14 cellular contexts compared by ENCODE assay signal in genomic region chr20:17749979-17750721, GRCh38. TPM values are rescaled to one million over a fixed set of nuclear protein-coding genes. Genes with fewer than 3 reads are reported as not detected.
DNase-seq lines count a peak whose midpoint lies in the region; ATAC-seq and TF ChIP-seq lines count a peak whose summit lies in the region.
"Had no signal": no experiment of that assay in that cellular context is flagged by ENCODE, and none has a peak within 500 bp of the region (broad histone marks: within the 10 kb centered on the region; RNA-seq: fewer than 3 reads in every experiment).

No MANE protein-coding gene starts in this region.

- in situ Hi-C loops in GM23248 (cut with MboI), result no loop called here
- in situ Hi-C loops in gastrocnemius medialis (cut with MboI; ENCODE audit: low sequenced_read_pairs in 4 of 4), result loop anchor here in 1 of 4 donors (25.0 kb wide), 1 partner anchor 88 kb away; no protein-coding TSS in a partner anchor

- DNase-seq in GM23248, result peak; percentile 69
- peak; percentile 16 for DNase-seq in epithelial cell of esophagus (ENCODE audit: low read depth)
- peak; percentile 63 for DNase-seq in left lobe of liver (ENCODE audit: low spot score)
- DNase-seq in gastrocnemius medialis, result peak; percentile 36 to 53
- DNase-seq in pons (ENCODE audit: low spot score), result no peak
- DNase-seq in WERI-Rb-1, result no peak
- DNase-seq in type B pancreatic cell (ENCODE audit: extremely low spot score, unreplicated experiment), result no peak
- no peak for DNase-seq in kidney tubule cell (ENCODE audit: low spot score)
- DNase-seq: DMS79 treated with DMSO at 0.1 percent for 48 hours, naive B cell, NCI-H1436 treated with DMSO at 0.1 percent for 48 hours, NCI-H69, SHP77 had no signal

- no peaks in the 10 kb centered on the region for H3K9me3 ChIP-seq in GM23248 (ENCODE audit: low read depth)
- no peaks in the 10 kb centered on the region for H3K9me3 ChIP-seq in gastrocnemius medialis
- H3K9me3 ChIP-seq in WERI-Rb-1 (ENCODE audit: severe bottlenecking), result no peaks in the 10 kb centered on the region

- no peak overlapping the region for H2AFZ ChIP-seq in GM23248

- WGBS in GM23248 (ENCODE audit: low coverage in 1 of 2, low lambda C conversion rate in 2 of 2, missing lambda C conversion rate in 2 of 2), 2 experiments, result 47% methylated on average over 13 to 15 of the region's 15 CpGs

- H3K27me3 Mint-ChIP-seq in type B pancreatic cell, result peaks cover 11% of the 10 kb centered on the region

- H3F3A ChIP-seq in GM23248 (ENCODE audit: insufficient read depth), result peaks cover 11% of the 10 kb centered on the region

- no peaks in the 10 kb centered on the region for H3K9me2 ChIP-seq in GM23248 (ENCODE audit: insufficient read depth)

- H3K4me2 ChIP-seq in GM23248 (ENCODE audit: unreplicated experiment), result no peak overlapping the region

- H3K36me3 ChIP-seq in GM23248 (ENCODE audit: low read depth) (no peaks in the 10 kb centered on the region), gastrocnemius medialis (no peaks in the 10 kb centered on the region), WERI-Rb-1 (no peaks in the 10 kb centered on the region)

- H3K27me3 ChIP-seq in GM23248 (replicated peaks; ENCODE audit: insufficient read depth), result peaks cover 13% of the 10 kb centered on the region
- no peaks in the 10 kb centered on the region for H3K27me3 ChIP-seq in gastrocnemius medialis
- no peaks in the 10 kb centered on the region for H3K27me3 ChIP-seq in WERI-Rb-1 (ENCODE audit: insufficient read depth, low read depth, severe bottlenecking)

- H3K4me3 Mint-ChIP-seq in type B pancreatic cell, result no peak overlapping the region
- H3K4me3 Mint-ChIP-seq: naive B cell had no signal

- H3K4me1 ChIP-seq in GM23248 (ENCODE audit: insufficient read depth), result peaks cover 19% of the 10 kb centered on the region
- peaks cover 0 to 7% of the 10 kb centered on the region in 2 donors for H3K4me1 ChIP-seq in gastrocnemius medialis

- H3K27ac ChIP-seq in GM23248 (no peak overlapping the region), gastrocnemius medialis (peak overlapping the region; percentile 18 to 52 (median 49)), WERI-Rb-1 (no peak overlapping the region)

- no peak overlapping the region for H3K4me3 ChIP-seq in GM23248
- no peak overlapping the region for H3K4me3 ChIP-seq in epithelial cell of esophagus (ENCODE audit: low read length)
- no peak overlapping the region for H3K4me3 ChIP-seq in gastrocnemius medialis
- no peak overlapping the region for H3K4me3 ChIP-seq in WERI-Rb-1 (ENCODE audit: low read depth, low read length)

- intact Hi-C loops in gastrocnemius medialis (cut with DNase I; ENCODE audit: low total_unique reads), result loop anchor here (5.0 kb wide), 1 partner anchor 147 kb away; no protein-coding TSS in a partner anchor

- H3K27ac Mint-ChIP-seq in type B pancreatic cell, result no peak overlapping the region

- peak; percentile 91 for ATAC-seq in left lobe of liver
- ATAC-seq in gastrocnemius medialis, result peak; percentile 84 to 85
- ATAC-seq: HCT116 had no signal

- TF ChIP-seq CTCF in epithelial cell of esophagus (IDR thresholded peaks at IDR 0.05; ENCODE audit: insufficient read depth, low read depth, low read length, missing control alignments) (no peak), gastrocnemius medialis (IDR thresholded peaks at IDR 0.05 in 4 of 5, conservative IDR thresholded peaks at IDR 0.05 in 1 of 5) (no peak), WERI-Rb-1 (IDR thresholded peaks at IDR 0.05; ENCODE audit: low read depth, low read length) (no peak), type B pancreatic cell (conservative IDR thresholded peaks at IDR 0.05) (no peak)

- H3K9ac ChIP-seq in GM23248, result no peak overlapping the region

- no peaks in the 10 kb centered on the region for H3K9me3 Mint-ChIP-seq in type B pancreatic cell
- H3K9me3 Mint-ChIP-seq: naive B cell had no signal

- H3K4me1 Mint-ChIP-seq in type B pancreatic cell (ENCODE audit: unreplicated experiment), result peaks cover 7% of the 10 kb centered on the region
- H3K4me1 Mint-ChIP-seq: naive B cell had no signal

- no peaks in the 10 kb centered on the region for H3K79me2 ChIP-seq in GM23248 (ENCODE audit: insufficient read depth)

- no peak for TF ChIP-seq POLR2A in gastrocnemius medialis (IDR thresholded peaks at IDR 0.05)

- H4K20me1 ChIP-seq in GM23248 (ENCODE audit: insufficient read depth), result no peaks in the 10 kb centered on the region

- no peaks in the 10 kb centered on the region for H3K36me3 Mint-ChIP-seq in type B pancreatic cell
- H3K36me3 Mint-ChIP-seq: naive B cell had no signal

RNA-seq across cellular contexts. Expression of gene BANF2, which starts 50.4 kb away (rescaled TPM):
- not detected in 2 replicates for total RNA-seq in GM23248 (2014; rRNA removed; shearing (Covaris generic))
- polyA plus RNA-seq in GM23248 (2016; fragmentation: Nextera tagmentation; extraction: Ambion mirVana), result not detected in 2 replicates
- total RNA-seq in left lobe of liver (not detected), gastrocnemius medialis (not detected), type B pancreatic cell (ENCODE audit: low replicate concordance) (not detected in 2 replicates)

Comparison
In these comparisons a context has a peak if more than half of its experiments do, and no peak if none do; other contexts are left out.
1. DNase-seq: peak in GM23248 (single experiment), epithelial cell of esophagus (single experiment), left lobe of liver (single experiment) and gastrocnemius medialis (2 of 2); none in pons (single experiment), WERI-Rb-1 (single experiment), type B pancreatic cell (single experiment) and kidney tubule cell (single experiment).
2. H3K27ac ChIP-seq: peak in gastrocnemius medialis (4 of 4); none in GM23248 (single experiment) and WERI-Rb-1 (single experiment).